In genomic region chr12:122974892-122975789, GRCh38 we compare ENCODE assay signal across 1 cellular context.
TF ChIP-seq lines count a peak whose summit lies in the region.

Gene OGFOD2, plus strand, starts transcription at chr12:122975244. Its CDS starts 8 bp downstream, at chr12:122975252.

TF ChIP-seq in HepG2, 621 proteins besides CTCF, POLR2A, EP300 and RAD21 (continued from another document and continues in another):
- TF ChIP-seq ZNF326 (CRISPR knock-in tag; IDR thresholded peaks at IDR 0.05; ENCODE audit: borderline replicate concordance) (0 out of 2 replicates have a peak, but pooled peaks have one; percentile 36), MED13 (CRISPR knock-in tag; IDR thresholded peaks at IDR 0.05) (no peak), SRSF9 (IDR thresholded peaks at IDR 0.05; ENCODE audit: borderline replicate concordance, insufficient read depth, low read depth, low read length, poor library complexity, severe bottlenecking) (no peak), ZNF670 (CRISPR knock-in tag; IDR thresholded peaks at IDR 0.05; ENCODE audit: borderline replicate concordance) (no peak), ZNF740 (CRISPR knock-in tag; IDR thresholded peaks at IDR 0.05) (no peak), ZNF879 (CRISPR knock-in tag; IDR thresholded peaks at IDR 0.05) (no peak), RNF219 (CRISPR knock-in tag; IDR thresholded peaks at IDR 0.05) (no peak; the same call in 1 of the 2 replicates), RELA (CRISPR knock-in tag; IDR thresholded peaks at IDR 0.05) (no peak), TRAFD1 (CRISPR knock-in tag; IDR thresholded peaks at IDR 0.05; ENCODE audit: borderline replicate concordance) (no peak), THYN1 (CRISPR knock-in tag; IDR thresholded peaks at IDR 0.05; ENCODE audit: borderline replicate concordance, low read depth) (no peak), ZNF296 (CRISPR knock-in tag; conservative IDR thresholded peaks at IDR 0.05) (no peak), ELF3 (CRISPR knock-in tag; IDR thresholded peaks at IDR 0.05) (0 out of 2 replicates have a peak, but pooled peaks have one; percentile 26), MYNN (CRISPR knock-in tag; IDR thresholded peaks at IDR 0.05; ENCODE audit: low read depth) (no peak), ZXDC (CRISPR knock-in tag; IDR thresholded peaks at IDR 0.05) (0 out of 2 replicates have a peak, but pooled peaks have one; percentile 73), ARNT2 (CRISPR knock-in tag; IDR thresholded peaks at IDR 0.05; ENCODE audit: low read depth) (peak; percentile 58), HBP1 (CRISPR knock-in tag; IDR thresholded peaks at IDR 0.05; ENCODE audit: low read depth) (0 out of 2 replicates have a peak, but pooled peaks have one; percentile 31), MEF2D (CRISPR knock-in tag; IDR thresholded peaks at IDR 0.05) (no peak), PREB (CRISPR knock-in tag; IDR thresholded peaks at IDR 0.05) (no peak), ZNF766 (CRISPR knock-in tag; IDR thresholded peaks at IDR 0.05; ENCODE audit: borderline replicate concordance) (peak; percentile 46; the same call in 1 of the 2 replicates), PRDM15 (CRISPR knock-in tag; IDR thresholded peaks at IDR 0.05) (no peak), ADNP (CRISPR knock-in tag; IDR thresholded peaks at IDR 0.05) (no peak), ZNF562 (CRISPR knock-in tag; IDR thresholded peaks at IDR 0.05; ENCODE audit: borderline replicate concordance) (no peak), ZSCAN12 (CRISPR knock-in tag; IDR thresholded peaks at IDR 0.05) (no peak), SETDB1 (CRISPR knock-in tag; IDR thresholded peaks at IDR 0.05; ENCODE audit: borderline replicate concordance) (no peak), HMG20B (CRISPR knock-in tag; conservative IDR thresholded peaks at IDR 0.05) (no peak), ZNF556 (CRISPR knock-in tag; IDR thresholded peaks at IDR 0.05; ENCODE audit: borderline replicate concordance) (no peak), HIC2 (CRISPR knock-in tag; IDR thresholded peaks at IDR 0.05; ENCODE audit: low read depth) (no peak), ZBTB49 (CRISPR knock-in tag; IDR thresholded peaks at IDR 0.05; ENCODE audit: borderline replicate concordance) (no peak), ZNF18 (CRISPR knock-in tag; IDR thresholded peaks at IDR 0.05; ENCODE audit: insufficient replicate concordance) (no peak), REST (IDR thresholded peaks at IDR 0.05; ENCODE audit: borderline replicate concordance in 1 of 2, low read depth in 1 of 2, low read length in 2 of 2) (0 out of 4 replicates have a peak, but pooled peaks of 1 of the 2 experiments have one; percentile 30)
